8 cellular contexts compared by ENCODE assay signal in the genomic region with DNA sequence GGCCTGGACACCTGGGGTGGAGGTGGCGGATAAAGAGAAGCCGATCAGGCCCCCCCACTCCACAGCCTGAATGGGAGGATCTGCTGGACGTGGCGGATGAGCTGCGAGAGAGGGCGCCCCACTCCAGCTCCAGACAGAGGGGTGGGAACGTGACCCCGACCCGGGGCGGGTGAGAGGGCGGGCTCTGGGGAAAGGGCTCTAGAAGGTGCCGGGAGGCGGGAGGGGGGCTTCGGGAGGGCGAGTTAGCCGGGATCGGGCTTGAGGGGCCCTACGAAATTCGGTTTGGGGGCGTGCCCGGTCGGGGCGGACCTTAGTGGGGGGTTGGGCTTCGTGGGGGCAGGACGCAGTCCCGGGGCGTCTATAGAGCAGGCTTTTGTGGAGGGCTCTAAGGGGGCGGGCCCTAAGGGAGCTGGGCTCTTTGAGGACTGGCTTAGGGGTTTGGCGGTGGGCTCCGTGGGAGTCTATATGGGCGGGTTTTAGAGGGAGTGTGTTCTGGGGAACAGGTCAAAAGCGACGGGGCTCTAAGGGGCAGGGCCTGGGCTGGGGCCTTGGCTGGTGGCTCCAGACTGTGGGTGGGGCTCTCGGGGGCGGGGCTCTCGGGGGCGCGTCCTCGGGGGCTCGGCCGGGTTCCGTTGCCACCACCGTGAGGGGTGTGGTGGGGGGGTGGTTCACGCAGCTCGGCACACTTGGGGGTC. TPM values are rescaled to one million over a fixed set of nuclear protein-coding genes. Genes with fewer than 3 reads are reported as not detected.
DNase-seq lines count a peak whose midpoint lies in the region; ATAC-seq, FAIRE-seq and TF ChIP-seq lines count a peak whose summit lies in the region.

No MANE protein-coding gene starts in this region.

- no peaks in the 10 kb centered on the region for H3K36me3 ChIP-seq in Karpas-422 (ENCODE audit: insufficient read depth, low read length)
- H3K36me3 ChIP-seq in astrocyte (ENCODE audit: insufficient read depth, low read length) = no peaks in the 10 kb centered on the region
- no peaks in the 10 kb centered on the region for H3K36me3 ChIP-seq in kidney epithelial cell (ENCODE audit: control insufficient read depth, insufficient read depth, low read length)

- no peak overlapping the region for H3K27ac Mint-ChIP-seq in astrocyte (ENCODE audit: unreplicated experiment)
- H3K27ac Mint-ChIP-seq in type B pancreatic cell = no peak overlapping the region

- DNase-seq in AG10803 (ENCODE audit: low read depth) (no peak), Karpas-422 (peak; percentile 58), astrocyte (ENCODE audit: low read depth) (no peak), kidney epithelial cell (ENCODE audit: low read depth) (no peak), type B pancreatic cell (ENCODE audit: extremely low spot score, unreplicated experiment) (no peak), EL (no peak)
- DNase-seq in effector CD4-positive, alpha-beta T cell = no peak

- H3K79me2 ChIP-seq in Karpas-422 (ENCODE audit: low read length) = no peaks in the 10 kb centered on the region
- no peaks in the 10 kb centered on the region for H3K79me2 ChIP-seq in astrocyte (ENCODE audit: insufficient read depth, low read length)

- TF ChIP-seq CTCF in AG10803 (conservative IDR thresholded peaks at IDR 0.05; ENCODE audit: low read length) = peak; percentile 18; the same call in 1 of the 2 replicates
- no peak for TF ChIP-seq CTCF in astrocyte (IDR thresholded peaks at IDR 0.05; ENCODE audit: insufficient read depth, low read depth, low read length)
- TF ChIP-seq CTCF in kidney epithelial cell (IDR thresholded peaks at IDR 0.05; ENCODE audit: insufficient read depth, low read length, poor library complexity, severe bottlenecking) = peak; percentile 25
- peak; percentile 26 for TF ChIP-seq CTCF in type B pancreatic cell (conservative IDR thresholded peaks at IDR 0.05)

- H3K4me1 Mint-ChIP-seq in astrocyte (ENCODE audit: low read depth, unreplicated experiment) = peaks cover 7% of the 10 kb centered on the region
- peaks cover 8% of the 10 kb centered on the region for H3K4me1 Mint-ChIP-seq in type B pancreatic cell (ENCODE audit: unreplicated experiment)

- peaks cover 3% of the 10 kb centered on the region for H3K36me3 Mint-ChIP-seq in astrocyte (ENCODE audit: low read depth, unreplicated experiment)
- no peaks in the 10 kb centered on the region for H3K36me3 Mint-ChIP-seq in type B pancreatic cell

- FAIRE-seq in astrocyte (lab: Jason Lieb, UNC) = no peak

- H2AFZ ChIP-seq in Karpas-422 (ENCODE audit: low read length) (no peak overlapping the region), astrocyte (ENCODE audit: low read depth, low read length) (peak overlapping the region; percentile 34)

- H3K27me3 ChIP-seq in Karpas-422 (ENCODE audit: low read length) (no peaks in the 10 kb centered on the region), astrocyte (ENCODE audit: insufficient read depth, low read length) (no peaks in the 10 kb centered on the region), kidney epithelial cell (ENCODE audit: control insufficient read depth, insufficient read depth, low read length) (no peaks in the 10 kb centered on the region)

- H3K9me3 Mint-ChIP-seq in astrocyte (ENCODE audit: unreplicated experiment) (no peaks in the 10 kb centered on the region), type B pancreatic cell (no peaks in the 10 kb centered on the region)

- H3K9me3 ChIP-seq in Karpas-422 (ENCODE audit: low read length) = no peaks in the 10 kb centered on the region
- H3K9me3 ChIP-seq in astrocyte (ENCODE audit: insufficient read depth, low read depth, low read length) = no peaks in the 10 kb centered on the region

- no peaks in the 10 kb centered on the region for H3K9me2 ChIP-seq in Karpas-422 (replicated peaks; ENCODE audit: insufficient read depth, low read length)

- H3K27me3 Mint-ChIP-seq in astrocyte (ENCODE audit: low read depth, unreplicated experiment) = peaks cover 23% of the 10 kb centered on the region
- H3K27me3 Mint-ChIP-seq in type B pancreatic cell = no peaks in the 10 kb centered on the region

- H3K27ac ChIP-seq in Karpas-422 (ENCODE audit: low read length) = no peak overlapping the region
- H3K27ac ChIP-seq in astrocyte (ENCODE audit: low read depth, low read length) = no peak overlapping the region

- H3K9ac ChIP-seq in Karpas-422 (ENCODE audit: low read length) (peak overlapping the region; percentile 39; the same call in 1 of the 2 replicates), astrocyte (ENCODE audit: low read length) (peak overlapping the region; percentile 23)

- H3K4me2 ChIP-seq in Karpas-422 (ENCODE audit: low read depth, low read length, poor library complexity, severe bottlenecking) = peak overlapping the region; percentile 53
- H3K4me2 ChIP-seq in astrocyte (ENCODE audit: low read length) = peak overlapping the region; percentile 76

- no peak for ATAC-seq in GM21526 (IDR thresholded peaks at IDR 0.05; ENCODE audit: low FRiP score, unreplicated experiment)

- H3K4me1 ChIP-seq in Karpas-422 (ENCODE audit: low read length) = no peaks in the 10 kb centered on the region
- H3K4me1 ChIP-seq in astrocyte (ENCODE audit: insufficient read depth, low read length) = peaks cover 6% of the 10 kb centered on the region

- peak overlapping the region; percentile 46 for H3K4me3 ChIP-seq in AG10803 (ENCODE audit: low read length)
- H3K4me3 ChIP-seq in Karpas-422 (ENCODE audit: low read length) = peak overlapping the region; percentile 48; the same call in 1 of the 2 replicates
- no peak overlapping the region for H3K4me3 ChIP-seq in astrocyte (ENCODE audit: insufficient read depth, low read depth, low read length)
- H3K4me3 ChIP-seq in kidney epithelial cell (ENCODE audit: low read depth, low read length) = peak overlapping the region; percentile 21

- H4K20me1 ChIP-seq in Karpas-422 (ENCODE audit: insufficient read depth, low read depth, low read length) (no peaks in the 10 kb centered on the region), astrocyte (ENCODE audit: insufficient read depth, low read length) (no peaks in the 10 kb centered on the region)

- H3K4me3 Mint-ChIP-seq in astrocyte (ENCODE audit: unreplicated experiment) = peak overlapping the region; percentile 57
- H3K4me3 Mint-ChIP-seq in type B pancreatic cell = peak overlapping the region; percentile 76

RNA-seq across cellular contexts. Expression of a gene that starts 4.1 kb away (rescaled TPM):
- not detected in 2 replicates for total RNA-seq in Karpas-422 (2014; rRNA removed; shearing (Covaris generic); ENCODE audit: low replicate concordance)
- total RNA-seq in astrocyte (1.1 and 2.9 TPM in 2 replicates), kidney epithelial cell (0.68 TPM in 1 of 2 replicates, not detected in the other), type B pancreatic cell (ENCODE audit: low replicate concordance) (0.69 and 2.8 TPM in 2 replicates)

RNA-seq across cellular contexts. Expression of a gene that starts 33.1 kb away (rescaled TPM):
- 0.47 TPM in 1 of 2 replicates, not detected in the other for total RNA-seq in Karpas-422 (2014; rRNA removed; shearing (Covaris generic); ENCODE audit: low replicate concordance)
- 0.68 and 0.91 TPM in 2 replicates for total RNA-seq in astrocyte
- 1.7 and 2.5 TPM in 2 replicates for total RNA-seq in kidney epithelial cell
- total RNA-seq in type B pancreatic cell (ENCODE audit: low replicate concordance) = 3.5 and 9.2 TPM in 2 replicates

RNA-seq across cellular contexts. Expression of a gene that starts 33.2 kb away (rescaled TPM):
- 9.9 and 28.6 TPM in 2 replicates for total RNA-seq in Karpas-422 (2014; rRNA removed; shearing (Covaris generic); ENCODE audit: low replicate concordance)
- 22.6 and 27.3 TPM in 2 replicates for total RNA-seq in astrocyte
- 26.5 and 32.0 TPM in 2 replicates for total RNA-seq in kidney epithelial cell
- 35.4 and 42.3 TPM in 2 replicates for total RNA-seq in type B pancreatic cell (ENCODE audit: low replicate concordance)
